Comparison of ENCODE assay signal across 1 cellular context in the genomic region with DNA sequence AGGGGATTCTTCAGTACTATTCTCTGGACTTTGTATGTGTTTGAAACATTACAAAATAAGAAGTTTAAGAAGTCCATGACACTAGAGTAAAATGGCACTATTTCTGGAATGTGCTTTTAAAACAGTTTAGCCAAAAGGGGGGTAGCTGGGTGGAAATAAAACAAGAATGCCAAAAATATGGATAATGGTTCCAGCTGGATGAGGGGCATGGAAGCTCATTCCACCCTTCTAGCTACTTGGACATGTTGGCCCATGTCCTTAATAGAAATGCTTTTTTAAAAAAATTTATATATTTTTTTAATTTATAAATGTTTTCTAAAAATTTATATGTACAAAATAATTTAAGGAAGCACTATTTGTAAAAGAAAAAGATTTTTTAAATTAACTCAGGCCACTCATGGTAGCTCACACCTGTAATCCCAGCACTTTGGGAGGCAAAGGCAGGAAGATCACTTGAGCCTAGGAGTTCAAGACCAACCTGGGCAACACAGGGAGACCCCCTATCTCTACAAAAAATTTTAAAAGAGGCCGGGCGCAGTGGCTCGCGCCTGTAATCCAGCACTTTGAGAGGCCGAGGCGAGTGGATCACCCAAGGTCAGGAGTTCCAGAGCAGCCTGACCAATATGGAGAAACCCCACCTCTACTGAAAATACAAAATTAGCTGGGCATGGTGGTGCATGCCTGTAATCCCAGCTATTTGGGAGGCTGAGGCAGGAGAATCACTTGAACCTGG.
A peak's percentile ranks its signal among the peaks of the same experiment; 100 is the strongest.
TF ChIP-seq lines count a peak whose summit lies in the region.

No MANE protein-coding gene starts in this region.

TF ChIP-seq in endothelial cell of umbilical vein, 7 proteins besides CTCF, POLR2A, EP300 and RAD21:
- TF ChIP-seq FOS (IDR thresholded peaks at IDR 0.05; ENCODE audit: borderline replicate concordance, insufficient read depth, low read length) (no peak), GATA2 (IDR thresholded peaks at IDR 0.05; ENCODE audit: insufficient read depth, insufficient read length, low read depth, low read length) (peak; percentile 18)
